ENCODE assay signal across 9 cellular contexts in the genomic region with DNA sequence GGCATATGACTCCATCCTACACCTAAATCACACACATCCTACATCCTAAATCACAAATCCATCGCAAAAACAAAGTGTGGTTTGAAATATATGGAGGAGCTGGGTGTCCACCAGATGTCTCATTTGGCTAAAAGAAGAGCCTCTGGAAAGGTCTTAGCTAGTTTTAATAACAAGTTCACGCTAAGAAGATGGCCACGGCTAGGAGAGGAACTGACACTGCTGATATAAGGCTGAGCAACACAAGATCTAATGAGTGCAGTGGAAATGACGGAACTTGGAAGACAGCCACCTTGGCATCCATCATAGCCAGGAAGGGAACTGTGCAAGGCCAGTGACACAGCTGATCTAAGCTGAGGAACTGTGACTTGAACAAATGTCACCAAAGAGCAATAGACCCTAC. TPM values are rescaled to one million over a fixed set of nuclear protein-coding genes. Genes with fewer than 3 reads are reported as not detected.
A peak's percentile ranks its signal among the peaks of the same experiment; 100 is the strongest.
DNase-seq lines count a peak whose midpoint lies in the region; ATAC-seq and FAIRE-seq lines count a peak whose summit lies in the region.
"Had no signal": no experiment of that assay in that cellular context is flagged by ENCODE, and none has a peak within 500 bp of the region (broad histone marks: within the 10 kb centered on the region; RNA-seq: fewer than 3 reads in every experiment).

No MANE protein-coding gene starts in this region.

- no peak overlapping the region for H3K27ac Mint-ChIP-seq in stimulated activated naive CD8-positive, alpha-beta T cell treated with anti-CD3 and anti-CD28 coated beads, Interleukin-15, amount 100 ng/mL, for 72 hours

- ATAC-seq in HG02763 (IDR thresholded peaks at IDR 0.05; ENCODE audit: unreplicated experiment) = no peak
- ATAC-seq in stimulated activated naive CD8-positive, alpha-beta T cell treated with anti-CD3 and anti-CD28 coated beads, Interleukin-15, amount 100 ng/mL, for 72 hours = no peak

- H3K4me3 Mint-ChIP-seq in stimulated activated naive CD8-positive, alpha-beta T cell treated with anti-CD3 and anti-CD28 coated beads, Interleukin-15, amount 100 ng/mL, for 72 hours = no peak overlapping the region

- H3K4me1 Mint-ChIP-seq in stimulated activated naive CD8-positive, alpha-beta T cell treated with anti-CD3 and anti-CD28 coated beads, Interleukin-15, amount 100 ng/mL, for 72 hours = no peaks in the 10 kb centered on the region

- DNase-seq in DMS114 treated with DMSO at 0.1 percent for 48 hours (lab: John Stamatoyannopoulos, UW; ENCODE audit: unreplicated experiment) (peak; percentile 11), RKO (ENCODE audit: low spot score) (peak; percentile 50), frontal cortex (ENCODE audit: low spot score in 2 of 2) (peak; percentile 48 to 56), posterior vena cava (ENCODE audit: low spot score) (peak; percentile 83), NCI-H187 treated with DMSO at 0.1 percent for 48 hours (lab: John Stamatoyannopoulos, UW) (no peak), ureter (ENCODE audit: low spot score) (no peak)
- DNase-seq in stimulated activated naive CD8-positive, alpha-beta T cell treated with anti-CD3 and anti-CD28 coated beads, Interleukin-15, amount 100 ng/mL, for 72 hours = no peak
- DNase-seq: erythroblast had no signal

- H3K27me3 Mint-ChIP-seq in stimulated activated naive CD8-positive, alpha-beta T cell treated with anti-CD3 and anti-CD28 coated beads, Interleukin-15, amount 100 ng/mL, for 72 hours = peaks cover 20% of the 10 kb centered on the region

- H3K9me3 Mint-ChIP-seq in stimulated activated naive CD8-positive, alpha-beta T cell treated with anti-CD3 and anti-CD28 coated beads, Interleukin-15, amount 100 ng/mL, for 72 hours = peaks cover 0 to 7% of the 10 kb centered on the region in 2 donors

- intact Hi-C loops in posterior vena cava (cut with DNase I) = loop anchor here in 1 of 2 donors (10.0 kb wide), 1 partner anchor 161 kb away; no protein-coding TSS in a partner anchor

- peak; percentile 3 for FAIRE-seq in frontal cortex (lab: Jason Lieb, UNC)

RNA-seq across cellular contexts. Expression of a gene that starts 60.0 kb away (rescaled TPM):
- total RNA-seq in frontal cortex (27.3 TPM), posterior vena cava (10 to 100 TPM; 28.9 to 33.3 TPM), ureter (43.2 TPM)

Comparison
In these comparisons a context has a peak if more than half of its experiments do, and no peak if none do; other contexts are left out.
1. DNase-seq: peak in DMS114 treated with DMSO at 0.1 percent for 48 hours (single experiment), RKO (single experiment), frontal cortex (2 of 2) and posterior vena cava (single experiment); none in NCI-H187 treated with DMSO at 0.1 percent for 48 hours (single experiment), stimulated activated naive CD8-positive, alpha-beta T cell treated with anti-CD3 and anti-CD28 coated beads, Interleukin-15, amount 100 ng/mL, for 72 hours (0 of 2) and ureter (single experiment).